Comparison of ENCODE assay signal across 26 cellular contexts in the genomic region with DNA sequence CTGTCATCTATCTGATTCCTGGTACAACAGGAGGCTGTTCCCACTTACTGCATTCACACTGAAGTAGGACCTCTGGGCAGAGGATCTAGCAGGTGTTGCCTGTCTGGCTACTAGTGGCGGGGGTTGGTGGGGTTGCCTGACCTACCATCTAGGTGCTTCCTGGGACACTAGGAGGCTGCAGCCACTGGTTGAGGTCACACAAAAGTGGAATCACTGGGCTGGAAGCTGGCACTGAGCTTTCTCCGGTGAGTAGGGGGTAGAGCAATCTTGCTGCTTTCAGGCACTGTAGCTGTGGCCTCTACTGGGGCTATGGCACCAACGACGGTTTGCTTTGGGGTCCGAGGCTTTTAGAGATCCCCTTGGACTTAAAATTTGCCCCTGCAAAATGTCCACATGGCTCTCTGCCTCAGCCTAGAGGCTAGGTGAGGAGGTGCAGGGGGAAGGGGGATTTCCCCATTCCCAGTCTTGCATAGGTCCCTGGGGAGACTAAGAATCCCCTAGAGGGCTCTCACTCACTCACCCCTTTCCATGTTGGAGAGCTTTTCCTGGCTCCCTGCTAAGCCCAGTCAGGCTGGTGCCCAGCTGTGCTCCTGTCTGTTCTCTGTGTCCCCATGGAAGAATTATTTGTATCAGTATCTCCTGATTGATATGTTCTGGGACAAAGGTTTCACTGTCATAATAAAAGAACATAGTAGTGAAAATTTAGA.
"Had no signal": no experiment of that assay in that cellular context is flagged by ENCODE, and none has a peak within 500 bp of the region (broad histone marks: within the 10 kb centered on the region; RNA-seq: fewer than 3 reads in every experiment).

No MANE protein-coding gene starts in this region.

- H3K4me1 ChIP-seq: prostate gland, suprapubic skin, tibial nerve had no signal

- DNase-seq: activated CD4-positive, alpha-beta T cell treated with anti-CD3 and anti-CD28 coated beads for 48 hours; activated CD4-positive, alpha-beta T cell treated with anti-CD3 and anti-CD28 coated beads, Interleukin-2, amount 50 U/mL, for 48 hours; activated CD8-positive, alpha-beta memory T cell treated with anti-CD3 and anti-CD28 coated beads for 24 hours; activated effector memory CD4-positive, alpha-beta T cell treated with Interleukin-2 at 50 U/mL for 16 hours; activated naive CD4-positive, alpha-beta T cell treated with anti-CD3 and anti-CD28 coated beads for 36 hours; activated naive CD8-positive, alpha-beta T cell treated with anti-CD3 and anti-CD28 coated beads, Interleukin-2, amount 10 ng/mL, durations not matched to agents 7 days and 5 days; amniotic stem cell; brain microvascular endothelial cell; dorsolateral prefrontal cortex; effector memory CD4-positive, alpha-beta T cell; left cardiac atrium; left ventricle myocardium superior; ovary; retina; stimulated activated CD4-positive, alpha-beta T cell treated with anti-CD3 and anti-CD28 coated beads, Interleukin-15, amount 100 ng/mL, for 24 hours; stimulated activated CD4-positive, alpha-beta T cell treated with anti-CD3 and anti-CD28 coated beads, Interleukin-2, amount 100 ng/mL, for 24 hours; stimulated activated naive CD4-positive, alpha-beta T cell had no signal

- H3K9me3 ChIP-seq: neutrophil, ovary, prostate gland, suprapubic skin, tibial nerve had no signal

- H3K4me3 ChIP-seq: coronary artery, dorsolateral prefrontal cortex, ovary, prostate gland, smooth muscle cell, suprapubic skin, tibial nerve had no signal

- H3K36me3 ChIP-seq: brain microvascular endothelial cell, neutrophil, ovary, prostate gland, suprapubic skin, tibial nerve had no signal

- FAIRE-seq: astrocyte, frontal cortex, keratinocyte had no signal

- ATAC-seq: left cardiac atrium, left ventricle myocardium superior had no signal

- H3K27ac ChIP-seq: brain microvascular endothelial cell, coronary artery, dorsolateral prefrontal cortex, neutrophil, ovary, prostate gland, suprapubic skin, tibial nerve had no signal

- H3K27me3 ChIP-seq: brain microvascular endothelial cell, dorsolateral prefrontal cortex, neutrophil, ovary, suprapubic skin, tibial nerve had no signal
